ENCODE assay signal across 2 cellular contexts in genomic region chr3:168407381-168407780, GRCh38.
TF ChIP-seq lines count a peak whose summit lies in the region.

No MANE protein-coding gene starts in this region.

TF ChIP-seq in GM23338, 12 proteins besides CTCF, POLR2A, EP300 and RAD21 (continued from another document):
- TF ChIP-seq REST (IDR thresholded peaks at IDR 0.05; ENCODE audit: unreplicated experiment) (no peak), CREB1 (CRISPR knock-in tag; IDR thresholded peaks at IDR 0.05; ENCODE audit: low read depth) (no peak), ZNF331 (CRISPR knock-in tag; IDR thresholded peaks at IDR 0.05; ENCODE audit: low read depth) (no peak), EZH2 (IDR thresholded peaks at IDR 0.05; ENCODE audit: low read depth, unreplicated experiment) (no peak), ZNF114 (CRISPR knock-in tag; IDR thresholded peaks at IDR 0.05) (no peak), POLR2AphosphoS5 (IDR thresholded peaks at IDR 0.05; ENCODE audit: low read depth) (no peak)

TF ChIP-seq in SK-N-SH, 30 proteins besides CTCF, POLR2A, EP300 and RAD21 (continued from another document):
- TF ChIP-seq MEF2A (IDR thresholded peaks at IDR 0.05; ENCODE audit: borderline replicate concordance, low read depth) (no peak), TAF1 (IDR thresholded peaks at IDR 0.05; ENCODE audit: borderline replicate concordance, low read depth, low read length) (no peak), NFIC (IDR thresholded peaks at IDR 0.05; ENCODE audit: borderline replicate concordance) (no peak), JUND (IDR thresholded peaks at IDR 0.05) (no peak), USF1 (IDR thresholded peaks at IDR 0.05; ENCODE audit: borderline replicate concordance, low read depth) (no peak), PBX3 (IDR thresholded peaks at IDR 0.05) (no peak), ELF1 (IDR thresholded peaks at IDR 0.05) (no peak)
